Comparison of ENCODE assay signal across 8 cellular contexts in genomic region chr12:124917841-124918621, GRCh38.
DNase-seq lines count a peak whose midpoint lies in the region; ATAC-seq and TF ChIP-seq lines count a peak whose summit lies in the region.

No MANE protein-coding gene starts in this region.

- peak overlapping the region; percentile 94 for H3K4me2 ChIP-seq in SU-DHL-6 (ENCODE audit: low read depth, low read length, poor library complexity, severe bottlenecking)

- ATAC-seq in GM21367 (IDR thresholded peaks at IDR 0.05; ENCODE audit: unreplicated experiment), result no peak

- H3K4me3 ChIP-seq in GM08714 (ENCODE audit: low read length) (peak overlapping the region; percentile 40; the same call in 1 of the 2 replicates), SU-DHL-6 (ENCODE audit: insufficient read depth, low read length, poor library complexity, severe bottlenecking) (peak overlapping the region; percentile 45), fibroblast of mammary gland (ENCODE audit: control insufficient read depth, low read depth, low read length) (peak overlapping the region; percentile 39), rectal smooth muscle tissue (ENCODE audit: low read length) (peak overlapping the region; percentile 55)

- H3K36me3 ChIP-seq in SU-DHL-6 (ENCODE audit: low read length), result peaks cover 5% of the 10 kb centered on the region
- H3K36me3 ChIP-seq in rectal smooth muscle tissue (ENCODE audit: control insufficient read depth, insufficient read depth, low read length), result peaks cover 11% of the 10 kb centered on the region

- H3K27me3 ChIP-seq in SU-DHL-6 (ENCODE audit: low read length), result no peaks in the 10 kb centered on the region
- no peaks in the 10 kb centered on the region for H3K27me3 ChIP-seq in rectal smooth muscle tissue (ENCODE audit: control insufficient read depth, insufficient read depth, low read length)

- no peaks in the 10 kb centered on the region for H3K9me2 ChIP-seq in SU-DHL-6 (replicated peaks; ENCODE audit: insufficient read depth, low read length)

- TF ChIP-seq CTCF in SU-DHL-6 (IDR thresholded peaks at IDR 0.05; ENCODE audit: insufficient read depth, low read length, poor library complexity, severe bottlenecking), result no peak
- TF ChIP-seq CTCF in fibroblast of mammary gland (conservative IDR thresholded peaks at IDR 0.05; ENCODE audit: control insufficient read depth, insufficient read depth, low read depth, low read length), result no peak

- H3F3A ChIP-seq in SU-DHL-6 (ENCODE audit: insufficient read depth), result peaks cover 70% of the 10 kb centered on the region

- H3K9ac ChIP-seq in SU-DHL-6 (ENCODE audit: low read length) (peak overlapping the region; percentile 96), rectal smooth muscle tissue (ENCODE audit: low read length) (peak overlapping the region; percentile 32)

- no peak overlapping the region for H2AFZ ChIP-seq in SU-DHL-6 (ENCODE audit: low read depth, low read length, severe bottlenecking)

- peaks cover 21% of the 10 kb centered on the region for H3K79me2 ChIP-seq in SU-DHL-6 (ENCODE audit: insufficient read depth, low read length)

- no peaks in the 10 kb centered on the region for H3K9me3 ChIP-seq in SU-DHL-6 (ENCODE audit: insufficient read depth, low read length)

- no peak for DNase-seq in fibroblast of mammary gland (ENCODE audit: low read depth)
- no peak for DNase-seq in NCI-H1092 (lab: John Stamatoyannopoulos, UW)
- DNase-seq in activated CD8-positive, alpha-beta memory T cell treated with anti-CD3 and anti-CD28 coated beads for 24 hours, result no peak
- no peak for DNase-seq in SKM-1 treated with dmso at 0.1 percent for 144 hours (lab: John Stamatoyannopoulos, UW; ENCODE audit: unreplicated experiment)

- peaks cover 8% of the 10 kb centered on the region for H4K20me1 ChIP-seq in SU-DHL-6 (ENCODE audit: low read depth, low read length)

- peaks cover 29% of the 10 kb centered on the region for H3K4me1 ChIP-seq in rectal smooth muscle tissue (ENCODE audit: control insufficient read depth, insufficient read depth, low read length)

- H3K27ac ChIP-seq in SU-DHL-6 (ENCODE audit: low read depth, low read length) (peak overlapping the region; percentile 97), rectal smooth muscle tissue (ENCODE audit: low read depth, low read length) (peak overlapping the region; percentile 96)
